In the genomic region with DNA sequence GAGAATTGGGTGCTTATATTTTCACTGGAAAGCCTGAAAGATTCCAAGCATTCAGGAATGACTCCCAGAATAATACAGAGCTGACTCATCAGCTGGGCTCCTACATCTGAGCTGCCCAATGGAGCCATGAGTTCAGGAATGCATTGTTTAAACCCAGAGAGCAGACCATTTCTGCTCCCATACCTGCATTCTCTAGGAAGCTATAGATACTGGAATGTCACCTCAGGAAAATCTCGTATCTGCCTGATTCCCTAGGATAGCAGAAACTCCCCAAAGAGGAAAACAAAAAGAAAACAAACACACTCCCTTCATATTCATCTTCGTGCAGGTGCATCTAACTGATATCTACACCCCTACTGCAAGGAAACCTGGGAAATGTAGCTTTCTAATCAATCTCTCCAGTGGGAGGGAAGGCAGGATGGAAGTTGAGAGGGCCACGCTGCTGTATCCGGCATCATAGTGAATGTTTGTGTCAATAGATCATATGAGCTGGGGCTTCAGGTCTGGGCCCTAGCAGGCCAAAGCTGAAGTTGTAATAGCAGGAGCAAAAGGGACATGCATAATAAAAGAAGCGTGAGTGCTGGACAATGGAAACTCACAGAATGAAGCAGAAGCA, we compare ENCODE assay signal across 13 cellular contexts. TPM values are rescaled to one million over a fixed set of nuclear protein-coding genes. Genes with fewer than 3 reads are reported as not detected.
DNase-seq lines count a peak whose midpoint lies in the region; ATAC-seq and TF ChIP-seq lines count a peak whose summit lies in the region.
"Had no signal": no experiment of that assay in that cellular context is flagged by ENCODE, and none has a peak within 500 bp of the region (broad histone marks: within the 10 kb centered on the region; RNA-seq: fewer than 3 reads in every experiment).

No MANE protein-coding gene starts in this region.

- WGBS in HUES64: 89% methylated on average over 5 of the region's 5 CpGs

- no peak for TF ChIP-seq CTCF in brain microvascular endothelial cell (IDR thresholded peaks at IDR 0.05; ENCODE audit: low read depth, low read length, missing control alignments)

- ATAC-seq in HG03378 (IDR thresholded peaks at IDR 0.05; ENCODE audit: unreplicated experiment) (no peak), GM21526 (IDR thresholded peaks at IDR 0.05; ENCODE audit: low FRiP score, unreplicated experiment) (no peak)

- H3K27ac ChIP-seq in HUES64 (ENCODE audit: low read depth, low read length) (peak overlapping the region; percentile 56), brain microvascular endothelial cell (no peak overlapping the region)
- H3K27ac ChIP-seq: pancreas had no signal

- no peaks in the 10 kb centered on the region for H3K9me3 ChIP-seq in HUES64 (ENCODE audit: insufficient read depth, low read depth, low read length)
- H3K9me3 ChIP-seq: BE2C, pancreas had no signal

- H3K36me3 ChIP-seq in HUES64 (ENCODE audit: insufficient read depth, low read length): no peaks in the 10 kb centered on the region
- no peaks in the 10 kb centered on the region for H3K36me3 ChIP-seq in brain microvascular endothelial cell (replicated peaks)
- H3K36me3 ChIP-seq: BE2C, pancreas had no signal

- H3K4me1 ChIP-seq in HUES64 (ENCODE audit: insufficient read depth, low read length): peaks cover 47% of the 10 kb centered on the region
- H3K4me1 ChIP-seq: BE2C had no signal

- DNase-seq in AG08396 (ENCODE audit: low spot score) (peak; percentile 68), brain microvascular endothelial cell (peak; percentile 66), islet precursor cell (peak; percentile 91), COR-L47 (lab: John Stamatoyannopoulos, UW) (no peak)
- no peak for DNase-seq in stimulated activated CD8-positive, alpha-beta memory T cell treated with anti-CD3 and anti-CD28 coated beads, Interleukin-4, amount 100 ng/mL, for 48 hours
- DNase-seq: activated T-cell treated with anti-CD3 and anti-CD28 coated beads, Interleukin-2, amount 50 U/mL, for 24 hours; BE2C; MV-4-11; NCI-H774; pancreas had no signal

- H3K9ac ChIP-seq in HUES64 (ENCODE audit: low read depth, low read length): peak overlapping the region; percentile 59; the same call in 1 of the 2 replicates

- in situ Hi-C loops in brain microvascular endothelial cell (cut with HindIII; ENCODE audit: low pct_ligation_motif_present, low sequenced_read_pairs): no loop called here

- H3K27me3 ChIP-seq in HUES64 (ENCODE audit: insufficient read depth, low read length) (no peaks in the 10 kb centered on the region), brain microvascular endothelial cell (replicated peaks) (no peaks in the 10 kb centered on the region)
- H3K27me3 ChIP-seq: BE2C, pancreas had no signal

- no peak overlapping the region for H3K4me3 ChIP-seq in HUES64 (ENCODE audit: low read length)
- H3K4me3 ChIP-seq in brain microvascular endothelial cell (ENCODE audit: low read depth, low read length): no peak overlapping the region
- H3K4me3 ChIP-seq: pancreas had no signal

RNA-seq across cellular contexts. Expression of gene SLC2A12, which starts 8.2 kb away (rescaled TPM):
- polyA plus RNA-seq in HUES64 (2013, experiment 1 of 2): 2.6 TPM
- polyA plus RNA-seq in HUES64 (2013, experiment 2 of 2): 4.2 TPM

Comparison
In these comparisons a context has a peak if more than half of its experiments do, and no peak if none do; other contexts are left out.
1. DNase-seq: peak in AG08396 (single experiment), brain microvascular endothelial cell (single experiment) and islet precursor cell (single experiment); none in COR-L47 (single experiment) and stimulated activated CD8-positive, alpha-beta memory T cell treated with anti-CD3 and anti-CD28 coated beads, Interleukin-4, amount 100 ng/mL, for 48 hours (single experiment).